Comparison of ENCODE assay signal across 1 cellular context in the genomic region with DNA sequence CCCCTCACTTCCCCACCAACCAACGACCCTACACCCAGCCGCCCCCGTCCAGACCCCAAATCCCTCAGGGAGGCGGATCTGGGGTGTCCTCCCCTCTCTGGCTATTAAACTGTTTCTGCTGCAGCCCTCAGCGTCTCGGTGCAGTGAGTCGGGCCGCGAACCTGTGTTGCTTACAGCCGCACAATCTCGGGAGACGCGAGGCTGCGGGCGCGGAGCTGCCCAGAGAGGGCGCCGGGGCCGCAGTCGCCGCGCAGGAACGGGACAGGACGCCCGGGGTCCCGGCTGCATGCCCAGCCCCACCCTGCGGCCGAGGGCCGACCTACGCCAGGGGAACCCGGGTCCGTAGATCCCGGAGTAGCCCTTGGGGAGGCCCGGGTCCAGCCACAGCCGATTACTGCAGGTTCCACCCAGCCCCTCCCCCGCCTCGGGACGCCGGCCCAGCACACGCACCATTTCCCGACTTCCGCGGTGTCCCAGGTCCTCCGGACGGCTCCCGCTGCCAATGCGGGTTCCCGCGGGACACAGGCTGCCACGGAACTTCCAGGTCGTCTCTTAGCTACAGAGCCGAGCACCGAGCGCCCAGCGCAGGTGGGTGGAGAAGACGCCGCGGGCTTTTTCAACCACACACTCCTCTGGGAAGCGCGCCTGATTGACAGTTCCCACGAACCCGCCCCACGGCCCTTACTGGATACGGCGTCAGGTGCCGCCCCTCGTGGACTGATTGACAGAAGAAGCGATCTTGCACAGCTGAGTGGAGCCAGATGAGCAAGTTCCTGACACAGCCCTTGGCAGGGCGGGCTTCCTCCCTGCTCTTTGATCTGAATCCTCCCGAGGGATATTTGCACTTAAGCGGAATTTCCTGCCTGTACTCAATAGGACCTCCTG.
TF ChIP-seq lines count a peak whose summit lies in the region.

ZNF799 (minus strand) TSS at position 654 of the 885 bp plus-strand sequence; CDS start at position 453, 201 bp downstream.

TF ChIP-seq in HCT116, 20 proteins besides CTCF, POLR2A, EP300 and RAD21 (continued from another document):
- TF ChIP-seq EGR1 (IDR thresholded peaks at IDR 0.05; ENCODE audit: low read depth) (peak; percentile 59), ZFX (IDR thresholded peaks at IDR 0.05) (peak; percentile 40), SIN3A (IDR thresholded peaks at IDR 0.05; ENCODE audit: low read depth) (no peak), CEBPB (IDR thresholded peaks at IDR 0.05; ENCODE audit: low read depth) (no peak)
